1 cellular context compared by ENCODE assay signal in the genomic region with DNA sequence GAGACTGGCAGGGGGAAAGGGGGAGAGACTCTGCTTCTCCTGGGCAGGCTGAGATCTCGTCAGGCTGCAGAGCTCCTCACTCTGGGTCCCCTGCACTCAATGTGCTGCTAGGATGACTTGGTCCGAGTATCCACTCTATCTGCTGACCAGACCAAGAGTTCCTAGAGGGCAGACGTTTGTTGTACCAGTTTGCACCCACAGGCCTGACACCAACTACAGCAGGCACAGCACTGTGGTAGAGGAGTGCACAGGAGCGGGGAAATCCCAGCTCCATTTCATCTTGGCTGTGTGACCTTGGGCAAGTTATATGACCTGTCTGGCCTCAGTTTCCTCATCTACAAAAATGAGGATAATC.
TF ChIP-seq lines count a peak whose summit lies in the region.

No MANE protein-coding gene starts in this region.

TF ChIP-seq in WTC11, 78 proteins besides CTCF, POLR2A, EP300 and RAD21 (continued from another document):
- TF ChIP-seq ZSCAN18 (CRISPR knock-in tag; IDR thresholded peaks at IDR 0.05) (no peak), JUN (CRISPR knock-in tag; IDR thresholded peaks at IDR 0.05) (no peak), CDX4 (CRISPR knock-in tag; IDR thresholded peaks at IDR 0.05; ENCODE audit: borderline replicate concordance) (no peak), ZNF671 (CRISPR knock-in tag; IDR thresholded peaks at IDR 0.05) (no peak), ZNF317 (CRISPR knock-in tag; IDR thresholded peaks at IDR 0.05; ENCODE audit: borderline replicate concordance, low read depth) (no peak), RELA (CRISPR knock-in tag; IDR thresholded peaks at IDR 0.05; ENCODE audit: borderline replicate concordance) (no peak), HMGA2 (CRISPR knock-in tag; IDR thresholded peaks at IDR 0.05) (no peak), E2F4 (CRISPR knock-in tag; IDR thresholded peaks at IDR 0.05; ENCODE audit: borderline replicate concordance, low read depth) (no peak), CREM (CRISPR knock-in tag; IDR thresholded peaks at IDR 0.05) (no peak), NFYB (CRISPR knock-in tag; conservative IDR thresholded peaks at IDR 0.05; ENCODE audit: low read depth) (no peak), GTF2I (CRISPR knock-in tag; conservative IDR thresholded peaks at IDR 0.05) (no peak), FOXP4 (CRISPR knock-in tag; IDR thresholded peaks at IDR 0.05) (no peak), ESRRA (CRISPR knock-in tag; IDR thresholded peaks at IDR 0.05; ENCODE audit: borderline replicate concordance) (no peak), CREB1 (CRISPR knock-in tag; IDR thresholded peaks at IDR 0.05) (no peak), FOXK1 (CRISPR knock-in tag; IDR thresholded peaks at IDR 0.05) (no peak)
- TF ChIP-seq, protein P1, sequence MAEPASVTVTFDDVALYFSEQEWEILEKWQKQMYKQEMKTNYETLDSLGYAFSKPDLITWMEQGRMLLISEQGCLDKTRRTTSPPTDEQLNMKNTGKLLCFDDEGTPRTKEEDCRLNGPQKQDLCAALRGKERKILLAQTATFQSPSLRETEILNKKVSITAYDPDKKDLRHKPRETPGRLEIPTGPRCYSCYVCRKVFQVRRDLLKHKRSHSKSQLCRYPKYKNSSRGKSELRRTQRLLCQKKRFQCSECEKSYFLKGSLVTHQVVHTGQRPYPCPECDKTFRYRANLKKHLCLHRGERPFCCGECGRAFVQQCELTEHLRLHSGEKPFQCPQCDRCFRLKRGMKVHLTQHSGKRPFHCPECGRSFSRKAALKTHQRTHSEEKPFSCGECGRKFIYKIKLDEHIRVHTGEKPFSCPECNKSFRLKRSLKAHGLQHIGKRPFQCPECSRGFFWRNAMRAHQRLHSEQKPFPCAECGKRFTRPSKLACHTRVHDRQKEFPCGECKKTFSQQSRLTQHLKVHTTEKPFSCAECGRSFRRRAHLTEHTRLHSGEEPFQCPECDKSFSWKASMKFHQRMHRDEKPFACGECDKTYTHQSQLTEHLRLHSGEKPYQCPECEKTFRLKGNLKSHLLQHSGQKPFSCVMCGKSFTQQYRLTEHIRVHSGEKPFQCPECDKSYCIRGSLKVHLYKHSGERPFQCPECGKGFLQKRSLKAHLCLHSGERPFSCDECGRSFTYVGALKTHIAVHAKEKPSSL (CRISPR knock-in tag; conservative IDR thresholded peaks at IDR 0.05) = no peak
- TF ChIP-seq, protein P2, sequence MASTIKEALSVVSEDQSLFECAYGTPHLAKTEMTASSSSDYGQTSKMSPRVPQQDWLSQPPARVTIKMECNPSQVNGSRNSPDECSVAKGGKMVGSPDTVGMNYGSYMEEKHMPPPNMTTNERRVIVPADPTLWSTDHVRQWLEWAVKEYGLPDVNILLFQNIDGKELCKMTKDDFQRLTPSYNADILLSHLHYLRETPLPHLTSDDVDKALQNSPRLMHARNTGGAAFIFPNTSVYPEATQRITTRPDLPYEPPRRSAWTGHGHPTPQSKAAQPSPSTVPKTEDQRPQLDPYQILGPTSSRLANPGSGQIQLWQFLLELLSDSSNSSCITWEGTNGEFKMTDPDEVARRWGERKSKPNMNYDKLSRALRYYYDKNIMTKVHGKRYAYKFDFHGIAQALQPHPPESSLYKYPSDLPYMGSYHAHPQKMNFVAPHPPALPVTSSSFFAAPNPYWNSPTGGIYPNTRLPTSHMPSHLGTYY (CRISPR knock-in tag; IDR thresholded peaks at IDR 0.05) = no peak
TF ChIP-seq in WTC11: peak in this region for 0.
